ENCODE assay signal across 17 cellular contexts in genomic region chrX:153592966-153593688, GRCh38. TPM values are rescaled to one million over a fixed set of nuclear protein-coding genes. Genes with fewer than 3 reads are reported as not detected.
DNase-seq lines count a peak whose midpoint lies in the region; ATAC-seq, FAIRE-seq and TF ChIP-seq lines count a peak whose summit lies in the region.
"Had no signal": no experiment of that assay in that cellular context is flagged by ENCODE, and none has a peak within 500 bp of the region (broad histone marks: within the 10 kb centered on the region; RNA-seq: fewer than 3 reads in every experiment).

No MANE protein-coding gene starts in this region.

- H3K27me3 ChIP-seq in astrocyte (ENCODE audit: insufficient read depth, low read length): no peaks in the 10 kb centered on the region
- no peaks in the 10 kb centered on the region for H3K27me3 ChIP-seq in layer of hippocampus (ENCODE audit: control insufficient read depth, insufficient read depth, low read length)

- no peak overlapping the region for H3K4me3 ChIP-seq in astrocyte (ENCODE audit: insufficient read depth, low read depth, low read length)
- H3K4me3 ChIP-seq: A549 had no signal

- peak; percentile 21 for DNase-seq in NCI-H82 (lab: John Stamatoyannopoulos, UW)
- no peak for DNase-seq in NCI-H82 treated with DMSO at 0.1 percent for 48 hours (lab: John Stamatoyannopoulos, UW; ENCODE audit: unreplicated experiment)
- DNase-seq in astrocyte (ENCODE audit: low read depth): no peak
- peak; percentile 68 for DNase-seq in superior temporal gyrus (ENCODE audit: extremely low spot score)
- no peak for DNase-seq in activated T-cell treated with anti-CD3 and anti-CD28 coated beads for 4 hours
- DNase-seq in mesothelial cell of epicardium (ENCODE audit: low spot score in 2 of 2, unreplicated experiment in 2 of 2): no peak
- DNase-seq: activated naive CD4-positive, alpha-beta T cell treated with anti-CD3 and anti-CD28 coated beads, Interleukin-2, amount 10 ng/mL, durations not matched to agents 7 days and 5 days; GDM1; naive thymus-derived CD4-positive, alpha-beta T cell; NCI-H226; retina; stimulated activated CD4-positive, alpha-beta T cell treated with anti-CD3 and anti-CD28 coated beads, Interleukin-4, amount 100 ng/mL, for 24 hours had no signal

- no peak for ATAC-seq in GM19328 (IDR thresholded peaks at IDR 0.05; ENCODE audit: unreplicated experiment)
- ATAC-seq: A549; naive thymus-derived CD4-positive, alpha-beta T cell had no signal

- H3K36me3 Mint-ChIP-seq in astrocyte (ENCODE audit: low read depth, unreplicated experiment) (peaks cover 3% of the 10 kb centered on the region), mesothelial cell of epicardium (peaks cover 20% of the 10 kb centered on the region)

- no peaks in the 10 kb centered on the region for H3K9me3 Mint-ChIP-seq in astrocyte (ENCODE audit: unreplicated experiment)
- H3K9me3 Mint-ChIP-seq in mesothelial cell of epicardium: peaks cover 12% of the 10 kb centered on the region
- H3K9me3 Mint-ChIP-seq: activated naive CD4-positive, alpha-beta T cell treated with anti-CD3 and anti-CD28 coated beads, Interleukin-2, amount 10 ng/mL, durations not matched to agents 7 days and 5 days had no signal

- H3K9me3 ChIP-seq in astrocyte (ENCODE audit: insufficient read depth, low read depth, low read length): no peaks in the 10 kb centered on the region
- H3K9me3 ChIP-seq: A549 had no signal

- no peaks in the 10 kb centered on the region for H3K4me1 ChIP-seq in astrocyte (ENCODE audit: insufficient read depth, low read length)

- no peak for FAIRE-seq in astrocyte (lab: Jason Lieb, UNC)
- FAIRE-seq: A549, endothelial cell of umbilical vein, urothelium cell line had no signal

- H3K27me3 Mint-ChIP-seq in astrocyte (ENCODE audit: low read depth, unreplicated experiment) (no peaks in the 10 kb centered on the region), mesothelial cell of epicardium (ENCODE audit: low read depth) (no peaks in the 10 kb centered on the region)
- H3K27me3 Mint-ChIP-seq: activated naive CD4-positive, alpha-beta T cell treated with anti-CD3 and anti-CD28 coated beads, Interleukin-2, amount 10 ng/mL, durations not matched to agents 7 days and 5 days; naive thymus-derived CD4-positive, alpha-beta T cell had no signal

- peaks cover 2% of the 10 kb centered on the region for H3K4me1 Mint-ChIP-seq in astrocyte (ENCODE audit: low read depth, unreplicated experiment)
- H3K4me1 Mint-ChIP-seq in mesothelial cell of epicardium: no peaks in the 10 kb centered on the region

- peaks cover 22% of the 10 kb centered on the region for H3K79me2 ChIP-seq in astrocyte (ENCODE audit: insufficient read depth, low read length)

- no peaks in the 10 kb centered on the region for H3K36me3 ChIP-seq in astrocyte (ENCODE audit: insufficient read depth, low read length)

- H3K4me2 ChIP-seq in astrocyte (ENCODE audit: low read length): no peak overlapping the region
- H3K4me2 ChIP-seq: A549 had no signal

- H3K27ac ChIP-seq in astrocyte (ENCODE audit: low read depth, low read length): no peak overlapping the region
- peak overlapping the region; percentile 54 for H3K27ac ChIP-seq in layer of hippocampus (ENCODE audit: low read depth, low read length)
- H3K27ac ChIP-seq: A549 had no signal

- TF ChIP-seq CTCF in astrocyte (IDR thresholded peaks at IDR 0.05; ENCODE audit: insufficient read depth, low read depth, low read length): no peak
- no peak for TF ChIP-seq CTCF in mesothelial cell of epicardium (IDR thresholded peaks at IDR 0.05; ENCODE audit: unreplicated experiment)

- H4K20me1 ChIP-seq in astrocyte (ENCODE audit: insufficient read depth, low read length): peaks cover 26% of the 10 kb centered on the region

- H3K4me3 Mint-ChIP-seq in astrocyte (ENCODE audit: unreplicated experiment): peak overlapping the region; percentile 14
- no peak overlapping the region for H3K4me3 Mint-ChIP-seq in mesothelial cell of epicardium
- H3K4me3 Mint-ChIP-seq: activated naive CD4-positive, alpha-beta T cell treated with anti-CD3 and anti-CD28 coated beads, Interleukin-2, amount 10 ng/mL, durations not matched to agents 7 days and 5 days; naive thymus-derived CD4-positive, alpha-beta T cell had no signal

- H3K27ac Mint-ChIP-seq in astrocyte (ENCODE audit: unreplicated experiment): no peak overlapping the region
- H3K27ac Mint-ChIP-seq in mesothelial cell of epicardium: no peak overlapping the region
- H3K27ac Mint-ChIP-seq: activated naive CD4-positive, alpha-beta T cell treated with anti-CD3 and anti-CD28 coated beads, Interleukin-2, amount 10 ng/mL, durations not matched to agents 7 days and 5 days; naive thymus-derived CD4-positive, alpha-beta T cell had no signal

- no peak overlapping the region for H2AFZ ChIP-seq in astrocyte (ENCODE audit: low read depth, low read length)

- H3K9ac ChIP-seq in astrocyte (ENCODE audit: low read length): no peak overlapping the region

RNA-seq across cellular contexts. Expression of gene CCNQ, which starts 5.8 kb away (rescaled TPM):
- total RNA-seq in astrocyte: 19.8 and 21.7 TPM in 2 replicates
- 17.2 to 19.1 TPM (median 17.3 TPM) in 3 replicates for total RNA-seq in mesothelial cell of epicardium

RNA-seq across cellular contexts. Expression of gene DUSP9, which starts 53.9 kb away (rescaled TPM):
- total RNA-seq in astrocyte: 0.20 and 0.36 TPM in 2 replicates
- 3.5 to 4.2 TPM (median 3.7 TPM) in 3 replicates for total RNA-seq in mesothelial cell of epicardium
- total RNA-seq: endothelial cell of umbilical vein; naive thymus-derived CD4-positive, alpha-beta T cell had no signal

Comparison
In these comparisons a context has a peak if more than half of its experiments do, and no peak if none do; other contexts are left out.
1. DNase-seq: peak in NCI-H82 (single experiment) and superior temporal gyrus (single experiment); none in NCI-H82 treated with DMSO at 0.1 percent for 48 hours (single experiment), astrocyte (single experiment), activated T-cell treated with anti-CD3 and anti-CD28 coated beads for 4 hours (single experiment) and mesothelial cell of epicardium (0 of 2).